32 cellular contexts compared by ENCODE assay signal in genomic region chr1:7642781-7643180, GRCh38.
A peak's percentile ranks its signal among the peaks of the same experiment; 100 is the strongest.
DNase-seq lines count a peak whose midpoint lies in the region; ATAC-seq and TF ChIP-seq lines count a peak whose summit lies in the region.
"Had no signal": no experiment of that assay in that cellular context is flagged by ENCODE, and none has a peak within 500 bp of the region (broad histone marks: within the 10 kb centered on the region; RNA-seq: fewer than 3 reads in every experiment).

No MANE protein-coding gene starts in this region.

- H2AFZ ChIP-seq in GM23338: no peak overlapping the region
- no peak overlapping the region for H2AFZ ChIP-seq in neuronal stem cell (ENCODE audit: low read length)

- H3K9me2 ChIP-seq in GM23338 (ENCODE audit: insufficient read depth): no peaks in the 10 kb centered on the region

- no peaks in the 10 kb centered on the region for H4K20me1 ChIP-seq in GM23338 (replicated peaks; ENCODE audit: insufficient read depth)

- peaks cover 3% of the 10 kb centered on the region for H3K27me3 Mint-ChIP-seq in GM23338 (ENCODE audit: insufficient read depth, low read depth, poor library complexity)
- H3K27me3 Mint-ChIP-seq: activated CD4-positive, alpha-beta T cell treated with anti-CD3 and anti-CD28 coated beads, Interleukin-2, amount 10 ng/mL, durations not matched to agents 7 days and 5 days had no signal

- H4K8ac ChIP-seq in neuronal stem cell (ENCODE audit: low read depth, low read length): no peak overlapping the region

- TF ChIP-seq EP300 in esophagus muscularis mucosa (IDR thresholded peaks at IDR 0.05): no peak

- no peaks in the 10 kb centered on the region for H3K79me1 ChIP-seq in neuronal stem cell (ENCODE audit: low read depth, low read length)

- peak overlapping the region; percentile 28 for H3K23ac ChIP-seq in neuronal stem cell (ENCODE audit: low read depth, low read length, poor library complexity)

- peak overlapping the region; percentile 78 for H2BK12ac ChIP-seq in neuronal stem cell (ENCODE audit: low read length)

- H3K4me1 ChIP-seq in GM23338 (ENCODE audit: insufficient read depth) (no peaks in the 10 kb centered on the region), neuronal stem cell (ENCODE audit: control insufficient read depth in 2 of 2, insufficient read depth in 1 of 2, low read depth in 1 of 2, low read length in 2 of 2) (peaks cover 2 to 15% of the 10 kb centered on the region in 2 donors), esophagus muscularis mucosa (peaks cover 13 to 24% (median 22%) of the 10 kb centered on the region in 4 donors)

- H3K27me3 ChIP-seq in GM23338 (ENCODE audit: insufficient read depth) (no peaks in the 10 kb centered on the region), neuronal stem cell (ENCODE audit: control insufficient read depth in 3 of 3, insufficient read depth in 3 of 3, low read depth in 1 of 3, low read length in 3 of 3) (peaks cover 0 to 24% (median 0%) of the 10 kb centered on the region in 3 experiments), esophagus muscularis mucosa (peaks cover 0 to 5% (median 0%) of the 10 kb centered on the region in 4 donors)
- H3K27me3 ChIP-seq: body of pancreas, dorsolateral prefrontal cortex, upper lobe of right lung had no signal

- H3K9me3 ChIP-seq in neuronal stem cell (replicated peaks in 1 of 2; ENCODE audit: control insufficient read depth in 2 of 2, insufficient read depth in 1 of 2, low read depth in 1 of 2, low read length in 2 of 2) (no peaks in the 10 kb centered on the region), esophagus muscularis mucosa (no peaks in the 10 kb centered on the region)
- H3K9me3 ChIP-seq: body of pancreas, upper lobe of right lung had no signal

- no peaks in the 10 kb centered on the region for H3F3A ChIP-seq in GM23338 (replicated peaks; ENCODE audit: low read depth)

- H2BK5ac ChIP-seq in neuronal stem cell (ENCODE audit: low read length): no peak overlapping the region

- no peaks in the 10 kb centered on the region for H3K79me2 ChIP-seq in GM23338 (replicated peaks; ENCODE audit: insufficient read depth)

- peak; percentile 59 for DNase-seq in NCI-H82 treated with DMSO at 0.1 percent for 48 hours (lab: John Stamatoyannopoulos, UW; ENCODE audit: unreplicated experiment)
- DNase-seq in NCI-H82 (lab: John Stamatoyannopoulos, UW): no peak
- DNase-seq in GM23338 (ENCODE audit: low spot score): peak; percentile 43
- peak; percentile 5 for DNase-seq in choroid plexus epithelial cell (ENCODE audit: low read depth)
- no peak for DNase-seq in neuronal stem cell (ENCODE audit: low spot score)
- no peak for DNase-seq in esophagus muscularis mucosa (ENCODE audit: extremely low spot score)
- DNase-seq: activated CD4-positive, alpha-beta T cell treated with anti-CD3 and anti-CD28 coated beads, Interleukin-2, amount 10 ng/mL, durations not matched to agents 7 days and 5 days; activated T-cell treated with anti-CD3 and anti-CD28 coated beads, Interleukin-2, amount 50 U/mL, for 4 hours; body of pancreas; Calu3; dorsolateral prefrontal cortex; glutamatergic neuron; Karpas-422; left cardiac atrium; mammary epithelial cell; NCI-H1930; NCI-H345; NK-92 treated with Interleukin-12 subunit alpha and Interleukin-12 subunit beta, amount 100 ng/mL, for 24 hours; PC-3; SIG-M5; stimulated activated CD4-positive, alpha-beta T cell treated with anti-CD3 and anti-CD28 coated beads, Interleukin-4, amount 100 ng/mL, for 4 hours; substantia nigra; SW 1271; T-helper 9 cell; upper lobe of right lung had no signal

- no peak overlapping the region for H3K4me3 Mint-ChIP-seq in GM23338
- H3K4me3 Mint-ChIP-seq: activated CD4-positive, alpha-beta T cell treated with anti-CD3 and anti-CD28 coated beads, Interleukin-2, amount 10 ng/mL, durations not matched to agents 7 days and 5 days; activated T-cell treated with anti-CD3 and anti-CD28 coated beads, Interleukin-2, amount 50 U/mL, for 4 hours; neural crest cell; stimulated activated memory B cell treated with anti-CD40 and anti-IgM and Interleukin-4, amounts not matched to agents 10 μg/mL and 1 μg/mL and 100 μg/mL, for 72 hours had no signal

- no peak overlapping the region for H3K9ac ChIP-seq in neuronal stem cell (ENCODE audit: low read depth, low read length, poor library complexity)
- H3K9ac ChIP-seq: GM23248 had no signal

- H3K27ac ChIP-seq in GM23338 (ENCODE audit: low read depth) (no peak overlapping the region), neuronal stem cell (replicated peaks; ENCODE audit: low read length) (no peak overlapping the region), esophagus muscularis mucosa (replicated peaks in 1 of 4) (no peak overlapping the region)
- H3K27ac ChIP-seq: body of pancreas, C4-2B, dorsolateral prefrontal cortex, GM23248, upper lobe of right lung had no signal

- peak overlapping the region; percentile 71 for H3K18ac ChIP-seq in neuronal stem cell (ENCODE audit: low read length)

- no peaks in the 10 kb centered on the region for H3K36me3 ChIP-seq in GM23338 (ENCODE audit: insufficient read depth)
- no peaks in the 10 kb centered on the region for H3K36me3 ChIP-seq in neuronal stem cell (replicated peaks in 1 of 2; ENCODE audit: control insufficient read depth in 2 of 2, insufficient read depth in 2 of 2, low read length in 2 of 2)
- H3K36me3 ChIP-seq in esophagus muscularis mucosa: no peaks in the 10 kb centered on the region
- H3K36me3 ChIP-seq: upper lobe of right lung had no signal

- peak overlapping the region; percentile 77 for H2AK5ac ChIP-seq in neuronal stem cell (ENCODE audit: low read depth, low read length)

- peaks cover 16% of the 10 kb centered on the region for H3K4me1 Mint-ChIP-seq in GM23338
- H3K4me1 Mint-ChIP-seq: activated CD4-positive, alpha-beta T cell treated with anti-CD3 and anti-CD28 coated beads, Interleukin-2, amount 10 ng/mL, durations not matched to agents 7 days and 5 days; stimulated activated memory B cell treated with anti-CD40 and anti-IgM and Interleukin-4, amounts not matched to agents 10 μg/mL and 1 μg/mL and 100 μg/mL, for 72 hours had no signal

- no CpG with 5 or more reads among the region's 1 CpG for WGBS in neuronal stem cell (ENCODE audit: extremely low coverage in 2 of 2, insufficient read length in 2 of 2, insufficient replicate concordance in 1 of 2), 2 donors
- 83% methylated on average over 1 of the region's 1 CpG for WGBS in esophagus muscularis mucosa

- H3K4me2 ChIP-seq in GM23338 (no peak overlapping the region), neuronal stem cell (ENCODE audit: insufficient read depth, low read length, poor library complexity, severe bottlenecking) (no peak overlapping the region)

- H3K4me3 ChIP-seq in GM23338: no peak overlapping the region
- H3K4me3 ChIP-seq in choroid plexus epithelial cell (ENCODE audit: low read depth, low read length): no peak overlapping the region
- H3K4me3 ChIP-seq in neuronal stem cell (ENCODE audit: low read length in 2 of 2): no peak overlapping the region
- no peak overlapping the region for H3K4me3 ChIP-seq in esophagus muscularis mucosa
- H3K4me3 ChIP-seq: body of pancreas, dorsolateral prefrontal cortex, GM23248, upper lobe of right lung had no signal

- TF ChIP-seq CTCF in GM23338 (conservative IDR thresholded peaks at IDR 0.05; ENCODE audit: low read depth in 2 of 2) (no peak), choroid plexus epithelial cell (conservative IDR thresholded peaks at IDR 0.05; ENCODE audit: low read depth, low read length) (no peak), esophagus muscularis mucosa (IDR thresholded peaks at IDR 0.05) (no peak)

- no peak for ATAC-seq in GM23338
- no peak for ATAC-seq in GM18868 (IDR thresholded peaks at IDR 0.05; ENCODE audit: unreplicated experiment)
- no peak for ATAC-seq in GM21360 (IDR thresholded peaks at IDR 0.05; ENCODE audit: unreplicated experiment)
- ATAC-seq: activated T-cell treated with anti-CD3 and anti-CD28 coated beads, Interleukin-2, amount 50 U/mL, for 4 hours; body of pancreas; left cardiac atrium; PC-3; sciatic nerve; stimulated activated memory B cell treated with anti-CD40 and anti-IgM and Interleukin-4, amounts not matched to agents 10 μg/mL and 1 μg/mL and 100 μg/mL, for 72 hours; upper lobe of right lung had no signal

- H3K4ac ChIP-seq in neuronal stem cell (ENCODE audit: low read length): no peak overlapping the region

- TF ChIP-seq POLR2A in esophagus muscularis mucosa (IDR thresholded peaks at IDR 0.05; ENCODE audit: low read depth): no peak

- intact Hi-C loops in esophagus muscularis mucosa (cut with DNase I): loop anchor here (10.0 kb wide), 4 partner anchors 418 to 918 kb away; partner anchors contain the start of gene CAMTA1

- peak overlapping the region; percentile 48; the same call in 1 of the 2 replicates for H3K27ac Mint-ChIP-seq in GM23338
- H3K27ac Mint-ChIP-seq: activated CD4-positive, alpha-beta T cell treated with anti-CD3 and anti-CD28 coated beads, Interleukin-2, amount 10 ng/mL, durations not matched to agents 7 days and 5 days; stimulated activated memory B cell treated with anti-CD40 and anti-IgM and Interleukin-4, amounts not matched to agents 10 μg/mL and 1 μg/mL and 100 μg/mL, for 72 hours had no signal

- no peak overlapping the region for H4K91ac ChIP-seq in neuronal stem cell (ENCODE audit: low read depth, low read length, poor library complexity)

- no peaks in the 10 kb centered on the region; the same call in 2 of the 3 replicates for H3K9me3 Mint-ChIP-seq in GM23338
- H3K9me3 Mint-ChIP-seq: activated CD4-positive, alpha-beta T cell treated with anti-CD3 and anti-CD28 coated beads, Interleukin-2, amount 10 ng/mL, durations not matched to agents 7 days and 5 days; activated T-cell treated with anti-CD3 and anti-CD28 coated beads, Interleukin-2, amount 50 U/mL, for 4 hours; neural crest cell had no signal

- no peak overlapping the region for H3K14ac ChIP-seq in neuronal stem cell (ENCODE audit: low read length)

- no peak overlapping the region for H2BK120ac ChIP-seq in neuronal stem cell (ENCODE audit: low read depth, low read length)

- H3K36me3 Mint-ChIP-seq in GM23338 (ENCODE audit: low read depth): no peaks in the 10 kb centered on the region; the same call in 2 of the 3 replicates
- H3K36me3 Mint-ChIP-seq: stimulated activated memory B cell treated with anti-CD40 and anti-IgM and Interleukin-4, amounts not matched to agents 10 μg/mL and 1 μg/mL and 100 μg/mL, for 72 hours had no signal

- no peak overlapping the region for H2BK15ac ChIP-seq in neuronal stem cell (ENCODE audit: low read length)

TF ChIP-seq in GM23338, 12 proteins besides CTCF, POLR2A, EP300 and RAD21 (continues in another document):
- TF ChIP-seq CREB1 (CRISPR knock-in tag; IDR thresholded peaks at IDR 0.05; ENCODE audit: low read depth) (no peak), ZNF114 (CRISPR knock-in tag; IDR thresholded peaks at IDR 0.05) (no peak), EZH2phosphoT487 (IDR thresholded peaks at IDR 0.05; ENCODE audit: unreplicated experiment) (no peak)

Comparison
In these comparisons a context has a peak if more than half of its experiments do, and no peak if none do; other contexts are left out.
1. DNase-seq: peak in NCI-H82 treated with DMSO at 0.1 percent for 48 hours (single experiment), GM23338 (single experiment) and choroid plexus epithelial cell (single experiment); none in NCI-H82 (single experiment), neuronal stem cell (single experiment) and esophagus muscularis mucosa (single experiment).